ENCODE assay signal across 12 cellular contexts in genomic region chr6:47126647-47127339, GRCh38.
DNase-seq lines count a peak whose midpoint lies in the region; ATAC-seq, FAIRE-seq and TF ChIP-seq lines count a peak whose summit lies in the region.
"Had no signal": no experiment of that assay in that cellular context is flagged by ENCODE, and none has a peak within 500 bp of the region (broad histone marks: within the 10 kb centered on the region; RNA-seq: fewer than 3 reads in every experiment).

No MANE protein-coding gene starts in this region.

- peak in 1 of 2 experiments; percentile 58; a peak in 2 of 4 replicates for TF ChIP-seq EP300 in HepG2 (IDR thresholded peaks at IDR 0.05; ENCODE audit: low read depth in 2 of 2, low read length in 2 of 2)
- TF ChIP-seq EP300 in HepG2 (CRISPR knock-in tag; IDR thresholded peaks at IDR 0.05; ENCODE audit: borderline replicate concordance) = no peak

- no peaks in the 10 kb centered on the region for H3K79me2 ChIP-seq in HepG2 (ENCODE audit: insufficient read depth, low read length)

- peaks cover 59% of the 10 kb centered on the region for H3K4me1 ChIP-seq in HepG2 (ENCODE audit: insufficient read depth, low read length)

- H3K27me3 ChIP-seq in HepG2 (ENCODE audit: control insufficient read depth in 1 of 2, insufficient read depth in 2 of 2, low read length in 2 of 2) = no peaks in the 10 kb centered on the region
- H3K27me3 ChIP-seq: esophagus squamous epithelium had no signal

- H3K36me3 ChIP-seq in HepG2 (replicated peaks in 1 of 2; ENCODE audit: control insufficient read depth in 1 of 2, insufficient read depth in 2 of 2, low read length in 2 of 2) = no peaks in the 10 kb centered on the region
- H3K36me3 ChIP-seq: esophagus squamous epithelium had no signal

- POLR2A ChIA-PET in HepG2 (lab: Yijun Ruan, JAX) = interaction anchor here (0.7 to 1.4 kb wide), 4 partner anchors 15 to 76 kb away, joined by 3 to 5 read pairs (median 3); no protein-coding TSS in a partner anchor

- ATAC-seq in Right ventricle myocardium inferior = peak; percentile 44
- peak; percentile 89 for ATAC-seq in HepG2
- ATAC-seq in HG02642 (IDR thresholded peaks at IDR 0.05; ENCODE audit: poor library complexity, unreplicated experiment) = no peak
- ATAC-seq: activated naive CD4-positive, alpha-beta T cell treated with anti-CD3 and anti-CD28 coated beads, Interleukin-2, amount 50 U/mL, for 72 hours had no signal

- TF ChIP-seq RAD21 in HepG2 (CRISPR knock-in tag; IDR thresholded peaks at IDR 0.05) = 0 out of 2 replicates have a peak, but pooled peaks have one; percentile 10

- H2AFZ ChIP-seq in HepG2 (ENCODE audit: low read length) = peak overlapping the region; percentile 88

- peak overlapping the region; percentile 73 for H3K9ac ChIP-seq in HepG2 (ENCODE audit: insufficient read depth, low read depth, low read length)

- in situ Hi-C loops in HepG2 (cut with HindIII; ENCODE audit: extremely low pct_ligation_motif_present, low pct_unique_long_range_greater_than_20kb) = no loop called here

- no peaks in the 10 kb centered on the region for H3K9me3 ChIP-seq in HepG2 (ENCODE audit: low read length)
- H3K9me3 ChIP-seq: esophagus squamous epithelium had no signal

- DNase-seq in Right ventricle myocardium inferior (ENCODE audit: missing footprints) (no peak), cardiac septum (ENCODE audit: low spot score) (no peak), dermis blood vessel endothelial cell (peak; percentile 63), HepG2 (ENCODE audit: low spot score) (peak; percentile 91), cerebellar nuclear complex (lab: John Stamatoyannopoulos, UW) (no peak), dedifferentiated amniotic fluid mesenchymal stem cell (ENCODE audit: extremely low spot score) (no peak), iPS-NIHi11 (ENCODE audit: low spot score) (no peak)
- DNase-seq: activated CD4-positive, alpha-beta T cell treated with anti-CD3 and anti-CD28 coated beads, Interleukin-2, amount 50 U/mL, for 48 hours; esophagus squamous epithelium; NCI-H187 had no signal

- peak overlapping the region; percentile 78 for H3K4me2 ChIP-seq in HepG2 (ENCODE audit: low read depth, low read length)

- H3K27ac ChIP-seq in HepG2 (ENCODE audit: extremely low read length, insufficient read depth, low read length) = peak overlapping the region; percentile 70
- H3K27ac ChIP-seq: esophagus squamous epithelium had no signal

- intact Hi-C loops in Right ventricle myocardium inferior (cut with DNase I) = no loop called here
- intact Hi-C loops in cardiac septum (cut with DNase I) = no loop called here
- intact Hi-C loops in HepG2 (cut with micrococcal nuclease; ENCODE audit: unreplicated experiment) = loop anchor here (1.0 to 2.0 kb wide), 2 partner anchors 9 to 16 kb away; no protein-coding TSS in a partner anchor

- TF ChIP-seq CTCF in HepG2 (CRISPR knock-in tag; IDR thresholded peaks at IDR 0.05) = no peak

- peak; percentile 88 for FAIRE-seq in HepG2 (lab: Jason Lieb, UNC)

- peak overlapping the region; percentile 27 to 47 (median 43); a peak in 5 of 6 replicates for H3K4me3 ChIP-seq in HepG2 (replicated peaks in 1 of 3; ENCODE audit: insufficient read depth in 1 of 3, low read depth in 2 of 3, low read length in 3 of 3)
- H3K4me3 ChIP-seq: esophagus squamous epithelium had no signal

- TF ChIP-seq POLR2A in HepG2 (IDR thresholded peaks at IDR 0.05; ENCODE audit: insufficient read depth in 1 of 2, low read depth in 2 of 2, low read length in 2 of 2) = 0 out of 4 replicates have a peak, but pooled peaks of 1 of the 2 experiments have one; percentile 32

- TSS peak; percentile 94 for BruUV-seq in HepG2 (replicated peaks; lab: Mats Ljungman, UMichigan)

- CTCF ChIA-PET in HepG2 (lab: Yijun Ruan, JAX; ENCODE audit: low intra/inter-chr PET ratio, low total read pairs) = no interaction called here

- 4% methylated on average over 5 of the region's 5 CpGs for WGBS in HepG2 (ENCODE audit: low lambda C conversion rate)

- H4K20me1 ChIP-seq in HepG2 (ENCODE audit: insufficient read depth, low read length) = no peaks in the 10 kb centered on the region

TF ChIP-seq in HepG2, 621 proteins besides CTCF, POLR2A, EP300 and RAD21 (continues in another document):
- TF ChIP-seq ZKSCAN8 (CRISPR knock-in tag; IDR thresholded peaks at IDR 0.05; ENCODE audit: borderline replicate concordance) (peak; percentile 70; the same call in 1 of the 2 replicates), TOE1 (CRISPR knock-in tag; IDR thresholded peaks at IDR 0.05) (no peak), MAZ (IDR thresholded peaks at IDR 0.05; ENCODE audit: borderline replicate concordance, low read depth, low read length) (no peak), MAZ (CRISPR knock-in tag; IDR thresholded peaks at IDR 0.05; ENCODE audit: low read depth) (peak; percentile 22; the same call in 1 of the 2 replicates), RAD51 (IDR thresholded peaks at IDR 0.05; ENCODE audit: borderline replicate concordance) (no peak), HMGXB4 (CRISPR knock-in tag; IDR thresholded peaks at IDR 0.05; ENCODE audit: borderline replicate concordance in 1 of 2, low read depth in 1 of 2) (peak in 1 of 2 experiments; percentile 18; a peak in 1 of 4 replicates), GATAD2A (CRISPR knock-in tag; IDR thresholded peaks at IDR 0.05) (peak; percentile 76), ZNF569 (CRISPR knock-in tag; IDR thresholded peaks at IDR 0.05; ENCODE audit: borderline replicate concordance) (no peak), SP2 (CRISPR knock-in tag; IDR thresholded peaks at IDR 0.05) (no peak), ZSCAN29 (CRISPR knock-in tag; conservative IDR thresholded peaks at IDR 0.05) (no peak), IRF2 (CRISPR knock-in tag; IDR thresholded peaks at IDR 0.05) (peak; percentile 26; the same call in 1 of the 2 replicates)
- TF ChIP-seq, protein P1, sequence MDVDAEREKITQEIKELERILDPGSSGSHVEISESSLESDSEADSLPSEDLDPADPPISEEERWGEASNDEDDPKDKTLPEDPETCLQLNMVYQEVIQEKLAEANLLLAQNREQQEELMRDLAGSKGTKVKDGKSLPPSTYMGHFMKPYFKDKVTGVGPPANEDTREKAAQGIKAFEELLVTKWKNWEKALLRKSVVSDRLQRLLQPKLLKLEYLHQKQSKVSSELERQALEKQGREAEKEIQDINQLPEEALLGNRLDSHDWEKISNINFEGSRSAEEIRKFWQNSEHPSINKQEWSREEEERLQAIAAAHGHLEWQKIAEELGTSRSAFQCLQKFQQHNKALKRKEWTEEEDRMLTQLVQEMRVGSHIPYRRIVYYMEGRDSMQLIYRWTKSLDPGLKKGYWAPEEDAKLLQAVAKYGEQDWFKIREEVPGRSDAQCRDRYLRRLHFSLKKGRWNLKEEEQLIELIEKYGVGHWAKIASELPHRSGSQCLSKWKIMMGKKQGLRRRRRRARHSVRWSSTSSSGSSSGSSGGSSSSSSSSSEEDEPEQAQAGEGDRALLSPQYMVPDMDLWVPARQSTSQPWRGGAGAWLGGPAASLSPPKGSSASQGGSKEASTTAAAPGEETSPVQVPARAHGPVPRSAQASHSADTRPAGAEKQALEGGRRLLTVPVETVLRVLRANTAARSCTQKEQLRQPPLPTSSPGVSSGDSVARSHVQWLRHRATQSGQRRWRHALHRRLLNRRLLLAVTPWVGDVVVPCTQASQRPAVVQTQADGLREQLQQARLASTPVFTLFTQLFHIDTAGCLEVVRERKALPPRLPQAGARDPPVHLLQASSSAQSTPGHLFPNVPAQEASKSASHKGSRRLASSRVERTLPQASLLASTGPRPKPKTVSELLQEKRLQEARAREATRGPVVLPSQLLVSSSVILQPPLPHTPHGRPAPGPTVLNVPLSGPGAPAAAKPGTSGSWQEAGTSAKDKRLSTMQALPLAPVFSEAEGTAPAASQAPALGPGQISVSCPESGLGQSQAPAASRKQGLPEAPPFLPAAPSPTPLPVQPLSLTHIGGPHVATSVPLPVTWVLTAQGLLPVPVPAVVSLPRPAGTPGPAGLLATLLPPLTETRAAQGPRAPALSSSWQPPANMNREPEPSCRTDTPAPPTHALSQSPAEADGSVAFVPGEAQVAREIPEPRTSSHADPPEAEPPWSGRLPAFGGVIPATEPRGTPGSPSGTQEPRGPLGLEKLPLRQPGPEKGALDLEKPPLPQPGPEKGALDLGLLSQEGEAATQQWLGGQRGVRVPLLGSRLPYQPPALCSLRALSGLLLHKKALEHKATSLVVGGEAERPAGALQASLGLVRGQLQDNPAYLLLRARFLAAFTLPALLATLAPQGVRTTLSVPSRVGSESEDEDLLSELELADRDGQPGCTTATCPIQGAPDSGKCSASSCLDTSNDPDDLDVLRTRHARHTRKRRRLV (CRISPR knock-in tag; IDR thresholded peaks at IDR 0.05) = 0 out of 2 replicates have a peak, but pooled peaks have one; percentile 20
- TF ChIP-seq, protein P2, sequence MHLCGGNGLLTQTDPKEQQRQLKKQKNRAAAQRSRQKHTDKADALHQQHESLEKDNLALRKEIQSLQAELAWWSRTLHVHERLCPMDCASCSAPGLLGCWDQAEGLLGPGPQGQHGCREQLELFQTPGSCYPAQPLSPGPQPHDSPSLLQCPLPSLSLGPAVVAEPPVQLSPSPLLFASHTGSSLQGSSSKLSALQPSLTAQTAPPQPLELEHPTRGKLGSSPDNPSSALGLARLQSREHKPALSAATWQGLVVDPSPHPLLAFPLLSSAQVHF (CRISPR knock-in tag; IDR thresholded peaks at IDR 0.05) = no peak
- TF ChIP-seq, protein P3, sequence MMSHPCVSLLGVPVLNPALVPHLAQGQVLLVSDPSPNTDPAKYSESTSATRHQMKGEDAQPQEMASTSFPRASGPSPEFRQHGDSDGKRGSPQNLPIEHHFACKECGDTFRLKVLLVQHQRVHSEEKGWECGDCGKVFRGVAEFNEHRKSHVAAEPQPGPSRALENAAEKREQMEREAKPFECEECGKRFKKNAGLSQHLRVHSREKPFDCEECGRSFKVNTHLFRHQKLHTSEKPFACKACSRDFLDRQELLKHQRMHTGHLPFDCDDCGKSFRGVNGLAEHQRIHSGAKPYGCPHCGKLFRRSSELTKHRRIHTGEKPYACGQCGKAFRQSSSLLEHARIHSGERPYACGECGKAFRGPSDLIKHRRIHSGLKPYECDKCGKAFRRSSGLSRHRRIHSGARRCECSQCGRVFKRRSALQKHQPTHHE (CRISPR knock-in tag; IDR thresholded peaks at IDR 0.05; ENCODE audit: borderline replicate concordance) = no peak

Comparison
In these comparisons a context has a peak if more than half of its experiments do, and no peak if none do; other contexts are left out.
1. DNase-seq: peak in dermis blood vessel endothelial cell (single experiment) and HepG2 (single experiment); none in Right ventricle myocardium inferior (single experiment), cardiac septum (single experiment), cerebellar nuclear complex (0 of 2), dedifferentiated amniotic fluid mesenchymal stem cell (single experiment) and iPS-NIHi11 (single experiment).